ENCODE assay signal across 2 cellular contexts in the genomic region with DNA sequence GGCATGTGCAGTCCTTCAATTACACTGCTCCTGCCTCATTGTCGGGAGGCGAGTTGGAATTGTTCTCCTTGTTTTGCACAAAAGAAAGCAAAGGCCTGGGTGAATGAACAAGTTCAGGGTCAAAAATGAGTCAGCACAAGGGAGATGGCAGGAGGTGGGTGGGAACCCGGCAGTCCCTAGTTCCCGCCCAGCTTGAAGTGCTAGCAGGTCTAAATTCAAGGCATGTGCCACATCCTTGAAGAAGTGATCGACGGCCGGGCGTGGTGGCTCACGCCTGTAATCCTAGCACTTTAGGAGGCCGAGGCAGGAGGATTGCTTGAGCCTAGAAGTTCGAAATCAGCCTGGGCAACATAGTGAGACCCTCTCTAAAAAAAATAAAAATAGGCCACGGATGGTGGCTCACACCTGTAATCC.
TF ChIP-seq lines count a peak whose summit lies in the region.

No MANE protein-coding gene starts in this region.

TF ChIP-seq in HepG2, 621 proteins besides CTCF, POLR2A, EP300 and RAD21 (continues in another document):
- TF ChIP-seq CEBPG (CRISPR knock-in tag; IDR thresholded peaks at IDR 0.05) (0 out of 2 replicates have a peak, but pooled peaks have one; percentile 15), ZBTB49 (CRISPR knock-in tag; IDR thresholded peaks at IDR 0.05; ENCODE audit: borderline replicate concordance) (no peak), ZNF768 (CRISPR knock-in tag; IDR thresholded peaks at IDR 0.05) (0 out of 2 replicates have a peak, but pooled peaks have one; percentile 18), ZNF205 (CRISPR knock-in tag; IDR thresholded peaks at IDR 0.05) (0 out of 2 replicates have a peak, but pooled peaks have one; percentile 34), AKAP8 (CRISPR knock-in tag; IDR thresholded peaks at IDR 0.05) (no peak), ZNF251 (CRISPR knock-in tag; IDR thresholded peaks at IDR 0.05) (no peak), ZBTB37 (CRISPR knock-in tag; IDR thresholded peaks at IDR 0.05) (no peak), ZBTB7B (CRISPR knock-in tag; IDR thresholded peaks at IDR 0.05) (no peak), ZNF83 (CRISPR knock-in tag; IDR thresholded peaks at IDR 0.05; ENCODE audit: borderline replicate concordance) (no peak), ZBTB39 (CRISPR knock-in tag; IDR thresholded peaks at IDR 0.05) (no peak)
- TF ChIP-seq, protein P1, sequence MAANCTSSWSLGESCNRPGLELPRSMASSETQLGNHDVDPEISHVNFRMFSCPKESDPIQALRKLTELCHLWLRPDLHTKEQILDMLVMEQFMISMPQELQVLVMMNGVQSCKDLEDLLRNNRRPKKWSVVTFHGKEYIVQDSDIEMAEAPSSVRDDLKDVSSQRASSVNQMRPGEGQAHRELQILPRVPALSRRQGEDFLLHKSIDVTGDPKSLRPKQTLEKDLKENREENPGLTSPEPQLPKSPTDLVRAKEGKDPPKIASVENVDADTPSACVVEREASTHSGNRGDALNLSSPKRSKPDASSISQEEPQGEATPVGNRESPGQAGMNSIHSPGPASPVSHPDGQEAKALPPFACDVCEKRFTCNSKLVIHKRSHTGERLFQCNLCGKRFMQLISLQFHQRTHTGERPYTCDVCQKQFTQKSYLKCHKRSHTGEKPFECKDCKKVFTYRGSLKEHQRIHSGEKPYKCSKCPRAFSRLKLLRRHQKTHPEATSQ (CRISPR knock-in tag; IDR thresholded peaks at IDR 0.05; ENCODE audit: borderline replicate concordance): no peak; the same call in 1 of the 2 replicates

TF ChIP-seq in WTC11, 78 proteins besides CTCF, POLR2A, EP300 and RAD21:
- TF ChIP-seq GRHL2 (CRISPR knock-in tag; IDR thresholded peaks at IDR 0.05; ENCODE audit: insufficient replicate concordance, severe bottlenecking) (no peak), NFYB (CRISPR knock-in tag; conservative IDR thresholded peaks at IDR 0.05; ENCODE audit: low read depth) (no peak), ZNF281 (CRISPR knock-in tag; IDR thresholded peaks at IDR 0.05) (no peak), ZNF317 (CRISPR knock-in tag; IDR thresholded peaks at IDR 0.05; ENCODE audit: borderline replicate concordance, low read depth) (no peak), SMAD3 (CRISPR knock-in tag; IDR thresholded peaks at IDR 0.05; ENCODE audit: borderline replicate concordance) (no peak), NR2C2 (CRISPR knock-in tag; IDR thresholded peaks at IDR 0.05) (no peak), JAZF1 (CRISPR knock-in tag; IDR thresholded peaks at IDR 0.05) (no peak), HMGXB4 (CRISPR knock-in tag; IDR thresholded peaks at IDR 0.05) (no peak), STAT6 (CRISPR knock-in tag; conservative IDR thresholded peaks at IDR 0.05; ENCODE audit: low read depth) (no peak), FOXJ3 (CRISPR knock-in tag; IDR thresholded peaks at IDR 0.05; ENCODE audit: borderline replicate concordance) (no peak), TCF7 (CRISPR knock-in tag; IDR thresholded peaks at IDR 0.05; ENCODE audit: low read depth) (no peak), CREM (CRISPR knock-in tag; IDR thresholded peaks at IDR 0.05) (no peak), FOXK1 (CRISPR knock-in tag; IDR thresholded peaks at IDR 0.05) (no peak), IRF1 (CRISPR knock-in tag; IDR thresholded peaks at IDR 0.05) (no peak), GABPB1 (CRISPR knock-in tag; IDR thresholded peaks at IDR 0.05) (no peak)
- TF ChIP-seq, protein P2, sequence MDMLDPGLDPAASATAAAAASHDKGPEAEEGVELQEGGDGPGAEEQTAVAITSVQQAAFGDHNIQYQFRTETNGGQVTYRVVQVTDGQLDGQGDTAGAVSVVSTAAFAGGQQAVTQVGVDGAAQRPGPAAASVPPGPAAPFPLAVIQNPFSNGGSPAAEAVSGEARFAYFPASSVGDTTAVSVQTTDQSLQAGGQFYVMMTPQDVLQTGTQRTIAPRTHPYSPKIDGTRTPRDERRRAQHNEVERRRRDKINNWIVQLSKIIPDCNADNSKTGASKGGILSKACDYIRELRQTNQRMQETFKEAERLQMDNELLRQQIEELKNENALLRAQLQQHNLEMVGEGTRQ (CRISPR knock-in tag; IDR thresholded peaks at IDR 0.05): no peak
